ENCODE assay signal across 1 cellular context in genomic region chr17:51260237-51260959, GRCh38.
A peak's percentile ranks its signal among the peaks of the same experiment; 100 is the strongest.
TF ChIP-seq lines count a peak whose summit lies in the region.

Gene UTP18 (plus strand): TSS chr17:51260546. CDS start chr17:51260585, 39 bp downstream.

TF ChIP-seq in H1, 55 proteins besides CTCF, POLR2A, EP300 and RAD21:
- TF ChIP-seq RXRA (IDR thresholded peaks at IDR 0.05; ENCODE audit: insufficient read depth, low read depth, low read length) = no peak
- TF ChIP-seq BCL11A (IDR thresholded peaks at IDR 0.05; ENCODE audit: low read depth in 2 of 2, low read length in 2 of 2) = no peak
- peak; percentile 45 for TF ChIP-seq TAF7 (optimal IDR thresholded peaks at IDR 0.05; ENCODE audit: borderline replicate concordance, low read depth, low read length)
- TF ChIP-seq SIN3A (conservative IDR thresholded peaks at IDR 0.05 in 1 of 2, IDR thresholded peaks at IDR 0.05 in 1 of 2; ENCODE audit: low read depth in 1 of 2, low read length in 2 of 2) = peak; percentile 49 to 65; a peak in 2 of 4 replicates
- TF ChIP-seq EZH2 (IDR thresholded peaks at IDR 0.05; ENCODE audit: low read depth, low read length, severe bottlenecking) = no peak
- peak; percentile 93; the same call in 1 of the 2 replicates for TF ChIP-seq RBBP5 (IDR thresholded peaks at IDR 0.05; ENCODE audit: borderline replicate concordance, low read depth, low read length)
- peak; percentile 58; the same call in 1 of the 2 replicates for TF ChIP-seq CREB1 (IDR thresholded peaks at IDR 0.05)
- TF ChIP-seq ZNF274 (IDR thresholded peaks at IDR 0.05; ENCODE audit: borderline replicate concordance, extremely low read depth, low read length) = no peak
- peak; percentile 26 for TF ChIP-seq CTBP2 (IDR thresholded peaks at IDR 0.05; ENCODE audit: borderline replicate concordance, insufficient read depth, insufficient read length, low read length)
- TF ChIP-seq JUND (IDR thresholded peaks at IDR 0.05; ENCODE audit: low read length) = peak; percentile 95
- no peak for TF ChIP-seq TEAD4 (IDR thresholded peaks at IDR 0.05; ENCODE audit: low read depth, low read length)
- TF ChIP-seq MAX (IDR thresholded peaks at IDR 0.05) = peak; percentile 94
- TF ChIP-seq SP2 (IDR thresholded peaks at IDR 0.05; ENCODE audit: low read length) = no peak
- no peak for TF ChIP-seq RFX5 (IDR thresholded peaks at IDR 0.05; ENCODE audit: borderline replicate concordance, low read depth, low read length)
- TF ChIP-seq BACH1 (IDR thresholded peaks at IDR 0.05; ENCODE audit: low read length) = 0 out of 2 replicates have a peak, but pooled peaks have one; percentile 37
- 0 out of 2 replicates have a peak, but pooled peaks have one; percentile 4 for TF ChIP-seq TCF12 (IDR thresholded peaks at IDR 0.05; ENCODE audit: low read depth, low read length)
- TF ChIP-seq POLR2AphosphoS5 (IDR thresholded peaks at IDR 0.05; ENCODE audit: low read depth, low read length) = peak; percentile 83; the same call in 1 of the 2 replicates
- 0 out of 4 replicates have a peak, but pooled peaks of 1 of the 2 experiments have one; percentile 76 for TF ChIP-seq HDAC2 (IDR thresholded peaks at IDR 0.05; ENCODE audit: borderline replicate concordance in 1 of 2, low read depth in 2 of 2, low read length in 2 of 2)
- peak; percentile 38; the same call in 1 of the 2 replicates for TF ChIP-seq SIX5 (IDR thresholded peaks at IDR 0.05; ENCODE audit: low read depth, low read length)
- TF ChIP-seq USF2 (IDR thresholded peaks at IDR 0.05; ENCODE audit: low read length) = peak; percentile 93
- no peak for TF ChIP-seq CHD7 (IDR thresholded peaks at IDR 0.05; ENCODE audit: insufficient replicate concordance, low read length)
- no peak for TF ChIP-seq KDM1A (IDR thresholded peaks at IDR 0.05; ENCODE audit: borderline replicate concordance, low read length)
- TF ChIP-seq TAF1 (IDR thresholded peaks at IDR 0.05; ENCODE audit: low read depth, low read length) = peak; percentile 79
- no peak for TF ChIP-seq CBX5 (IDR thresholded peaks at IDR 0.05; ENCODE audit: low read depth, low read length)
- TF ChIP-seq NRF1 (IDR thresholded peaks at IDR 0.05; ENCODE audit: low read depth, low read length) = peak; percentile 86
- 0 out of 2 replicates have a peak, but pooled peaks have one; percentile 59 for TF ChIP-seq GTF2F1 (IDR thresholded peaks at IDR 0.05; ENCODE audit: borderline replicate concordance, low read depth, low read length)
- TF ChIP-seq MAFK (IDR thresholded peaks at IDR 0.05; ENCODE audit: low read depth, low read length) = no peak
- TF ChIP-seq SUZ12 (IDR thresholded peaks at IDR 0.05; ENCODE audit: low read length) = no peak
- TF ChIP-seq CBX8 (IDR thresholded peaks at IDR 0.05; ENCODE audit: borderline replicate concordance, low read depth, low read length) = no peak
- peak; percentile 70; the same call in 1 of the 2 replicates for TF ChIP-seq SP4 (IDR thresholded peaks at IDR 0.05; ENCODE audit: low read length)
- no peak for TF ChIP-seq RNF2 (IDR thresholded peaks at IDR 0.05; ENCODE audit: borderline replicate concordance, low read depth, low read length, missing control alignments, poor library complexity, severe bottlenecking)
- TF ChIP-seq SP1 (IDR thresholded peaks at IDR 0.05; ENCODE audit: low read depth, low read length) = peak; percentile 86
- TF ChIP-seq HDAC6 (IDR thresholded peaks at IDR 0.05; ENCODE audit: low read depth, low read length) = no peak
- no peak; the same call in none of the 2 replicates for TF ChIP-seq TBP (IDR thresholded peaks at IDR 0.05; ENCODE audit: low read depth, low read length)
- TF ChIP-seq YY1 (IDR thresholded peaks at IDR 0.05; ENCODE audit: low read depth, low read length) = no peak
- TF ChIP-seq ASH2L (IDR thresholded peaks at IDR 0.05; ENCODE audit: low read length) = peak; percentile 55
- TF ChIP-seq KDM5A (IDR thresholded peaks at IDR 0.05; ENCODE audit: low read length) = no peak
- peak; percentile 96 for TF ChIP-seq CHD1 (IDR thresholded peaks at IDR 0.05; ENCODE audit: low read depth, low read length)
- peak; percentile 68; the same call in 1 of the 2 replicates for TF ChIP-seq EGR1 (IDR thresholded peaks at IDR 0.05; ENCODE audit: borderline replicate concordance, low read depth, low read length)
- no peak for TF ChIP-seq ATF2 (IDR thresholded peaks at IDR 0.05; ENCODE audit: low read length)
- TF ChIP-seq SRF (IDR thresholded peaks at IDR 0.05; ENCODE audit: low read depth, low read length) = no peak
- peak; percentile 82 for TF ChIP-seq ATF3 (IDR thresholded peaks at IDR 0.05; ENCODE audit: insufficient read depth, low read depth, low read length)
- TF ChIP-seq JUN (IDR thresholded peaks at IDR 0.05; ENCODE audit: low read depth, low read length) = no peak
- peak; percentile 80 for TF ChIP-seq KDM4A (IDR thresholded peaks at IDR 0.05; ENCODE audit: low read depth, low read length, severe bottlenecking)
- TF ChIP-seq BRCA1 (IDR thresholded peaks at IDR 0.05; ENCODE audit: low read depth, low read length) = peak; percentile 24; the same call in 1 of the 2 replicates
- 0 out of 2 replicates have a peak, but pooled peaks have one; percentile 11 for TF ChIP-seq CHD2 (IDR thresholded peaks at IDR 0.05; ENCODE audit: low read length)
- TF ChIP-seq POU5F1 (IDR thresholded peaks at IDR 0.05; ENCODE audit: low read depth, low read length) = no peak
- TF ChIP-seq E2F6 (IDR thresholded peaks at IDR 0.05) = peak; percentile 80
- TF ChIP-seq FOSL1 (IDR thresholded peaks at IDR 0.05; ENCODE audit: insufficient read depth, low read depth, low read length) = no peak
- TF ChIP-seq GABPA (IDR thresholded peaks at IDR 0.05; ENCODE audit: borderline replicate concordance, insufficient read depth, low read length) = no peak
- no peak for TF ChIP-seq SAP30 (IDR thresholded peaks at IDR 0.05; ENCODE audit: insufficient read depth, insufficient replicate concordance, low read length)
- no peak for TF ChIP-seq NANOG (IDR thresholded peaks at IDR 0.05; ENCODE audit: insufficient read depth, low read depth, low read length, poor library complexity, severe bottlenecking)
- TF ChIP-seq CEBPB (IDR thresholded peaks at IDR 0.05; ENCODE audit: low read depth, low read length) = no peak
- TF ChIP-seq PHF8 (conservative IDR thresholded peaks at IDR 0.05; ENCODE audit: low read depth, low read length) = peak; percentile 94
- no peak for TF ChIP-seq SIRT6 (IDR thresholded peaks at IDR 0.05; ENCODE audit: low read length)
